10 cellular contexts compared by ENCODE assay signal in the genomic region with DNA sequence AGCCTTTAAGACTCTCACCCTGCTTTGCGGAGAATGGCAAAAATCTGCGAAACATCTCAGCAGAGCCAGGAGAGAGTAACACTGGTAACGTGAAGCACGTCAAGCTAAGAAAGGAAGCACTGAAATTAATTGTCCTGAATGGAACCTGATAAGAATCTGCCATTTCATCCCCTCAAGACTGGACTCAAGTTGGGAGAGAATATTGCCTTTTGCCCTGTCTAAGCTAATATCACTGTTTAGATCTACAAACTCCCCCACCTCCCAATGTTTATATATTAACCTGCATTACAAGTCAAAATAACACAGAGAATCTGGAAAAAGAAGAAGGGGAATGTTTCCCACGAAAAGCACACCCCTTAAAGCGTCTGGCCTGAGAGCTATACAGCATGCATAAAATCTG. TPM values are rescaled to one million over a fixed set of nuclear protein-coding genes. Genes with fewer than 3 reads are reported as not detected.
DNase-seq lines count a peak whose midpoint lies in the region; ATAC-seq and TF ChIP-seq lines count a peak whose summit lies in the region.
"Had no signal": no experiment of that assay in that cellular context is flagged by ENCODE, and none has a peak within 500 bp of the region (broad histone marks: within the 10 kb centered on the region; RNA-seq: fewer than 3 reads in every experiment).

No MANE protein-coding gene starts in this region.

- no peaks in the 10 kb centered on the region for H3K27me3 ChIP-seq in cardiac muscle cell
- H3K27me3 ChIP-seq in mucosa of rectum (ENCODE audit: control insufficient read depth in 2 of 2, insufficient read depth in 2 of 2, low read length in 2 of 2), result no peaks in the 10 kb centered on the region
- H3K27me3 ChIP-seq in upper lobe of left lung, result no peaks in the 10 kb centered on the region

- no peak for TF ChIP-seq EP300 in upper lobe of left lung (IDR thresholded peaks at IDR 0.05)

- H3K36me3 ChIP-seq in cardiac muscle cell (no peaks in the 10 kb centered on the region), mucosa of rectum (ENCODE audit: control insufficient read depth in 2 of 2, insufficient read depth in 2 of 2, low read length in 2 of 2) (no peaks in the 10 kb centered on the region), upper lobe of left lung (no peaks in the 10 kb centered on the region)

- in situ Hi-C loops in astrocyte of the cerebellum (cut with HindIII; ENCODE audit: low sequenced_read_pairs), result no loop called here

- H3K27ac ChIP-seq in cardiac muscle cell, result peak overlapping the region; percentile 84
- peak overlapping the region in 1 of 2 donors; percentile 94 for H3K27ac ChIP-seq in mucosa of rectum (ENCODE audit: low read depth in 2 of 2, low read length in 2 of 2)
- H3K27ac ChIP-seq in upper lobe of left lung, result peak overlapping the region; percentile 92 to 99 (median 98)

- H3K9me3 ChIP-seq in cardiac muscle cell (ENCODE audit: low read depth) (no peaks in the 10 kb centered on the region), mucosa of rectum (ENCODE audit: control insufficient read depth in 2 of 2, low read length in 2 of 2) (no peaks in the 10 kb centered on the region), upper lobe of left lung (no peaks in the 10 kb centered on the region)

- peaks cover 21% of the 10 kb centered on the region for H3K4me1 ChIP-seq in cardiac muscle cell (ENCODE audit: low read depth)
- peaks cover 21 to 24% of the 10 kb centered on the region in 2 donors for H3K4me1 ChIP-seq in mucosa of rectum (ENCODE audit: control insufficient read depth in 2 of 2, insufficient read depth in 2 of 2, low read length in 2 of 2)
- H3K4me1 ChIP-seq in upper lobe of left lung, result peaks cover 21 to 35% (median 30%) of the 10 kb centered on the region in 4 donors

- H3K4me3 ChIP-seq in cardiac muscle cell (no peak overlapping the region), astrocyte of the cerebellum (ENCODE audit: low read depth, low read length) (peak overlapping the region; percentile 76), mucosa of rectum (ENCODE audit: low read length in 2 of 2) (peak overlapping the region in 1 of 2 donors; percentile 78), upper lobe of left lung (peak overlapping the region in 3 of 4 donors; percentile 68 to 85 (median 78))

- intact Hi-C loops in left ventricle myocardium superior (cut with micrococcal nuclease), result no loop called here

- no peak for TF ChIP-seq CTCF in cardiac muscle cell (IDR thresholded peaks at IDR 0.05; ENCODE audit: low read depth, low read length)
- TF ChIP-seq CTCF in astrocyte of the cerebellum (IDR thresholded peaks at IDR 0.05; ENCODE audit: low read depth, low read length, missing control alignments), result no peak
- TF ChIP-seq CTCF in upper lobe of left lung (IDR thresholded peaks at IDR 0.05), result no peak

- H3K9ac ChIP-seq in mucosa of rectum (ENCODE audit: low read depth in 1 of 2, low read length in 2 of 2), result peak overlapping the region; percentile 70 to 80

- no peak for TF ChIP-seq POLR2A in upper lobe of left lung (IDR thresholded peaks at IDR 0.05)

- ATAC-seq in left ventricle myocardium superior (no peak), upper lobe of left lung (ENCODE audit: low FRiP score in 2 of 2) (no peak), GM21381 (IDR thresholded peaks at IDR 0.05; ENCODE audit: unreplicated experiment) (no peak)
- ATAC-seq: Panc1 had no signal

- 18 to 32% methylated on average over 6 of the region's 6 CpGs for WGBS in upper lobe of left lung, 2 donors

- DNase-seq in cardiac muscle cell (ENCODE audit: low read depth in 1 of 2, low spot score in 1 of 2) (no peak), left ventricle myocardium superior (no peak), astrocyte of the cerebellum (ENCODE audit: low read depth) (no peak), upper lobe of left lung (no peak), NCI-H146 (lab: John Stamatoyannopoulos, UW) (no peak), AG08396 (ENCODE audit: low spot score) (no peak)
- DNase-seq: cerebellar nuclear complex had no signal

RNA-seq across cellular contexts. Expression of a gene that starts 1.6 kb away (rescaled TPM):
- total RNA-seq in cardiac muscle cell, result 10.0 and 13.7 TPM in 2 replicates
- 17.3 and 18.6 TPM in 2 replicates for polyA plus RNA-seq in cardiac muscle cell
- 111 TPM for total RNA-seq in left ventricle myocardium superior
- total RNA-seq in upper lobe of left lung, result 10 to 100 TPM; 19.3 to 58.9 (median 31.9) TPM

RNA-seq across cellular contexts. Expression of a gene that starts 26.6 kb away (rescaled TPM):
- total RNA-seq in cardiac muscle cell (not detected in 2 replicates), left ventricle myocardium superior (not detected), upper lobe of left lung (not detected)
- polyA plus RNA-seq in cardiac muscle cell, result 0.13 and 0.27 TPM in 2 replicates
